ENCODE assay signal across 17 cellular contexts in genomic region chr22:50004923-50005322, GRCh38. TPM values are rescaled to one million over a fixed set of nuclear protein-coding genes. Genes with fewer than 3 reads are reported as not detected.
DNase-seq lines count a peak whose midpoint lies in the region; ATAC-seq lines count a peak whose summit lies in the region.
"Had no signal": no experiment of that assay in that cellular context is flagged by ENCODE, and none has a peak within 500 bp of the region (broad histone marks: within the 10 kb centered on the region; RNA-seq: fewer than 3 reads in every experiment).

No MANE protein-coding gene starts in this region.

- peak overlapping the region; percentile 84 for H3K27ac Mint-ChIP-seq in activated T-cell treated with anti-CD3 and anti-CD28 coated beads, Interleukin-2, amount 50 U/mL, for 72 hours
- H3K27ac Mint-ChIP-seq in activated T-helper 1 cell treated with anti-CD3 and anti-CD28 coated beads, Interleukin-12 subunit alpha, Interleukin-12 subunit beta, Interleukin-2, Interleukin-4 antibody, amounts not matched to agents 30 ng/mL and 10 ng/mL and 1 ng/mL, durations not matched to agents 14 hours and 24 hours and 36 hours: peak overlapping the region; percentile 61

- ATAC-seq in activated T-cell treated with anti-CD3 and anti-CD28 coated beads, Interleukin-2, amount 50 U/mL, for 72 hours (replicated peaks in 1 of 2): peak; percentile 32 to 69
- ATAC-seq in HG03354 (IDR thresholded peaks at IDR 0.05; ENCODE audit: poor library complexity, severe bottlenecking, unreplicated experiment): no peak
- ATAC-seq: K562 had no signal

- peaks cover 6% of the 10 kb centered on the region for H3K27me3 Mint-ChIP-seq in activated T-cell treated with anti-CD3 and anti-CD28 coated beads, Interleukin-2, amount 50 U/mL, for 72 hours (ENCODE audit: low read depth)
- H3K27me3 Mint-ChIP-seq in activated T-helper 1 cell treated with anti-CD3 and anti-CD28 coated beads, Interleukin-12 subunit alpha, Interleukin-12 subunit beta, Interleukin-2, Interleukin-4 antibody, amounts not matched to agents 30 ng/mL and 10 ng/mL and 1 ng/mL, durations not matched to agents 14 hours and 24 hours and 36 hours (ENCODE audit: insufficient read depth): peaks cover 4% of the 10 kb centered on the region

- peak overlapping the region in 1 of 2 donors; percentile 62 for H3K4me3 Mint-ChIP-seq in activated T-cell treated with anti-CD3 and anti-CD28 coated beads, Interleukin-2, amount 50 U/mL, for 72 hours
- no peak overlapping the region for H3K4me3 Mint-ChIP-seq in activated T-helper 1 cell treated with anti-CD3 and anti-CD28 coated beads, Interleukin-12 subunit alpha, Interleukin-12 subunit beta, Interleukin-2, Interleukin-4 antibody, amounts not matched to agents 30 ng/mL and 10 ng/mL and 1 ng/mL, durations not matched to agents 14 hours and 24 hours and 36 hours
- H3K4me3 Mint-ChIP-seq: CD8-positive, alpha-beta memory T cell had no signal

- H3K4me1 Mint-ChIP-seq in activated T-cell treated with anti-CD3 and anti-CD28 coated beads, Interleukin-2, amount 50 U/mL, for 72 hours (ENCODE audit: low read depth): peaks cover 12% of the 10 kb centered on the region
- no peaks in the 10 kb centered on the region for H3K4me1 Mint-ChIP-seq in activated T-helper 1 cell treated with anti-CD3 and anti-CD28 coated beads, Interleukin-12 subunit alpha, Interleukin-12 subunit beta, Interleukin-2, Interleukin-4 antibody, amounts not matched to agents 30 ng/mL and 10 ng/mL and 1 ng/mL, durations not matched to agents 14 hours and 24 hours and 36 hours (ENCODE audit: low read depth)

- no peaks in the 10 kb centered on the region for H3K36me3 Mint-ChIP-seq in activated T-cell treated with anti-CD3 and anti-CD28 coated beads, Interleukin-2, amount 50 U/mL, for 72 hours (ENCODE audit: insufficient read depth in 2 of 2)
- H3K36me3 Mint-ChIP-seq in activated T-helper 1 cell treated with anti-CD3 and anti-CD28 coated beads, Interleukin-12 subunit alpha, Interleukin-12 subunit beta, Interleukin-2, Interleukin-4 antibody, amounts not matched to agents 30 ng/mL and 10 ng/mL and 1 ng/mL, durations not matched to agents 14 hours and 24 hours and 36 hours (ENCODE audit: low read depth): no peaks in the 10 kb centered on the region
- H3K36me3 Mint-ChIP-seq: CD8-positive, alpha-beta memory T cell had no signal

- no peak for DNase-seq in activated T-cell treated with anti-CD3 and anti-CD28 coated beads, Interleukin-2, amount 50 U/mL, for 72 hours
- DNase-seq in activated T-cell treated with anti-CD3 and anti-CD28 coated beads, Interleukin-2, amount 50 U/mL, for 1 hour: no peak
- peak; percentile 31 for DNase-seq in NOMO-1 treated with DMSO at 0.1 percent for 48 hours (lab: John Stamatoyannopoulos, UW; ENCODE audit: unreplicated experiment)
- no peak for DNase-seq in activated T-helper 1 cell treated with anti-CD3 and anti-CD28 coated beads, Interleukin-12 subunit alpha, Interleukin-12 subunit beta, Interleukin-2, Interleukin-4 antibody, amounts not matched to agents 30 ng/mL and 10 ng/mL and 1 ng/mL, durations not matched to agents 14 hours and 24 hours and 36 hours (ENCODE audit: low spot score)
- no peak for DNase-seq in NCI-H446 treated with DMSO at 0.1 percent for 48 hours (lab: John Stamatoyannopoulos, UW)
- no peak for DNase-seq in NCI-H1092 (lab: John Stamatoyannopoulos, UW)
- DNase-seq: CD8-positive, alpha-beta memory T cell; DMS79 treated with DMSO at 0.1 percent for 48 hours; NCI-H1436; NCI-H1930; NCI-H345; NCI-H69; PC-9 had no signal

- no peaks in the 10 kb centered on the region for H3K9me3 Mint-ChIP-seq in activated T-cell treated with anti-CD3 and anti-CD28 coated beads, Interleukin-2, amount 50 U/mL, for 72 hours
- H3K9me3 Mint-ChIP-seq in activated T-helper 1 cell treated with anti-CD3 and anti-CD28 coated beads, Interleukin-12 subunit alpha, Interleukin-12 subunit beta, Interleukin-2, Interleukin-4 antibody, amounts not matched to agents 30 ng/mL and 10 ng/mL and 1 ng/mL, durations not matched to agents 14 hours and 24 hours and 36 hours: no peaks in the 10 kb centered on the region
- H3K9me3 Mint-ChIP-seq: CD8-positive, alpha-beta memory T cell had no signal

- intact Hi-C loops in activated T-helper 1 cell treated with anti-CD3 and anti-CD28 coated beads, Interleukin-12 subunit alpha, Interleukin-12 subunit beta, Interleukin-2, Interleukin-4 antibody, amounts not matched to agents 30 ng/mL and 10 ng/mL and 1 ng/mL, durations not matched to agents 14 hours and 24 hours and 36 hours (cut with micrococcal nuclease): loop anchor here (2.0 kb wide), 1 partner anchor 14 kb away; no protein-coding TSS in a partner anchor

RNA-seq across cellular contexts. Expression of gene IL17REL, which starts 7.6 kb away (rescaled TPM):
- total RNA-seq in activated T-cell treated with anti-CD3 and anti-CD28 coated beads, Interleukin-2, amount 50 U/mL, for 72 hours: 1 to 10 TPM in 1 of 2 donors, under 1 TPM in 1; 0.36 to 1.1 TPM
- total RNA-seq in activated T-helper 1 cell treated with anti-CD3 and anti-CD28 coated beads, Interleukin-12 subunit alpha, Interleukin-12 subunit beta, Interleukin-2, Interleukin-4 antibody, amounts not matched to agents 30 ng/mL and 10 ng/mL and 1 ng/mL, durations not matched to agents 14 hours and 24 hours and 36 hours: 0.05 TPM in 1 of 2 replicates, not detected in the other
- total RNA-seq: PC-9, SJSA1 had no signal

RNA-seq across cellular contexts. Expression of gene PIM3, which starts 44.4 kb away (rescaled TPM):
- 100 to 1,000 TPM; 209 to 236 TPM for total RNA-seq in activated T-cell treated with anti-CD3 and anti-CD28 coated beads, Interleukin-2, amount 50 U/mL, for 72 hours
- total RNA-seq in activated T-helper 1 cell treated with anti-CD3 and anti-CD28 coated beads, Interleukin-12 subunit alpha, Interleukin-12 subunit beta, Interleukin-2, Interleukin-4 antibody, amounts not matched to agents 30 ng/mL and 10 ng/mL and 1 ng/mL, durations not matched to agents 14 hours and 24 hours and 36 hours: 290 and 291 TPM in 2 replicates

RNA-seq across cellular contexts. Expression of gene TTLL8, which starts 53.2 kb away (rescaled TPM):
- total RNA-seq in activated T-cell treated with anti-CD3 and anti-CD28 coated beads, Interleukin-2, amount 50 U/mL, for 72 hours: not detected
- total RNA-seq in activated T-helper 1 cell treated with anti-CD3 and anti-CD28 coated beads, Interleukin-12 subunit alpha, Interleukin-12 subunit beta, Interleukin-2, Interleukin-4 antibody, amounts not matched to agents 30 ng/mL and 10 ng/mL and 1 ng/mL, durations not matched to agents 14 hours and 24 hours and 36 hours: not detected in 2 replicates
- total RNA-seq: CD8-positive, alpha-beta memory T cell; H1; K562; PC-9; SJSA1 had no signal
